In genomic region chr22:25745341-25746011, GRCh38 we compare ENCODE assay signal across 15 cellular contexts. TPM values are rescaled to one million over a fixed set of nuclear protein-coding genes. Genes with fewer than 3 reads are reported as not detected.
DNase-seq lines count a peak whose midpoint lies in the region; ATAC-seq and TF ChIP-seq lines count a peak whose summit lies in the region.
"Had no signal": no experiment of that assay in that cellular context is flagged by ENCODE, and none has a peak within 500 bp of the region (broad histone marks: within the 10 kb centered on the region; RNA-seq: fewer than 3 reads in every experiment).

No MANE protein-coding gene starts in this region.

- H3K4me3 ChIP-seq in AG04449 (ENCODE audit: low read depth, low read length) = no peak overlapping the region
- H3K4me3 ChIP-seq in BE2C (ENCODE audit: low read depth, low read length) = no peak overlapping the region
- H3K4me3 ChIP-seq: MG63 had no signal

- no peaks in the 10 kb centered on the region; the same call in 1 of the 2 replicates for H3K9me3 ChIP-seq in BE2C
- H3K9me3 ChIP-seq: MG63 had no signal

- H3K27ac ChIP-seq in foreskin keratinocyte = no peak overlapping the region

- no peaks in the 10 kb centered on the region for H3K9me3 Mint-ChIP-seq in activated T-helper 2 cell treated with anti-CD3 and anti-CD28 coated beads, Interferon-gamma antibody, Interleukin-2, Interleukin-4, amounts not matched to agents 10 μg/mL and 5 μg/mL and 100 μg/mL, durations not matched to agents 14 hours and 24 hours and 36 hours
- H3K9me3 Mint-ChIP-seq: natural killer cell; stimulated activated naive B cell treated with anti-CD40 and anti-IgM and Interleukin-4, amounts not matched to agents 10 μg/mL and 1 μg/mL and 100 μg/mL, for 72 hours had no signal

- H3K4me1 ChIP-seq in foreskin keratinocyte = no peaks in the 10 kb centered on the region
- H3K4me1 ChIP-seq in BE2C = peaks cover 25% of the 10 kb centered on the region

- POLR2A ChIA-PET in AG04449 (lab: Yijun Ruan, JAX) = no interaction called here

- H3K4me1 Mint-ChIP-seq in activated T-helper 2 cell treated with anti-CD3 and anti-CD28 coated beads, Interferon-gamma antibody, Interleukin-2, Interleukin-4, amounts not matched to agents 10 μg/mL and 5 μg/mL and 100 μg/mL, durations not matched to agents 14 hours and 24 hours and 36 hours (ENCODE audit: low read depth) = peaks cover 78% of the 10 kb centered on the region
- H3K4me1 Mint-ChIP-seq: natural killer cell had no signal

- intact Hi-C loops in activated T-helper 2 cell treated with anti-CD3 and anti-CD28 coated beads, Interferon-gamma antibody, Interleukin-2, Interleukin-4, amounts not matched to agents 10 μg/mL and 5 μg/mL and 100 μg/mL, durations not matched to agents 14 hours and 24 hours and 36 hours (cut with micrococcal nuclease) = loop anchor here (1.0 to 5.0 kb wide), 4 partner anchors 9 to 673 kb away; no protein-coding TSS in a partner anchor

- H3K27me3 ChIP-seq in foreskin keratinocyte (no peaks in the 10 kb centered on the region), BE2C (no peaks in the 10 kb centered on the region)
- H3K27me3 ChIP-seq: MG63 had no signal

- H3K4me3 Mint-ChIP-seq in activated T-helper 2 cell treated with anti-CD3 and anti-CD28 coated beads, Interferon-gamma antibody, Interleukin-2, Interleukin-4, amounts not matched to agents 10 μg/mL and 5 μg/mL and 100 μg/mL, durations not matched to agents 14 hours and 24 hours and 36 hours (ENCODE audit: low read depth) = peak overlapping the region; percentile 33
- H3K4me3 Mint-ChIP-seq: natural killer cell; stimulated activated naive B cell treated with anti-CD40 and anti-IgM and Interleukin-4, amounts not matched to agents 10 μg/mL and 1 μg/mL and 100 μg/mL, for 72 hours had no signal

- peaks cover 58% of the 10 kb centered on the region for H3K36me3 Mint-ChIP-seq in activated T-helper 2 cell treated with anti-CD3 and anti-CD28 coated beads, Interferon-gamma antibody, Interleukin-2, Interleukin-4, amounts not matched to agents 10 μg/mL and 5 μg/mL and 100 μg/mL, durations not matched to agents 14 hours and 24 hours and 36 hours (ENCODE audit: low read depth)
- H3K36me3 Mint-ChIP-seq: natural killer cell; stimulated activated naive B cell treated with anti-CD40 and anti-IgM and Interleukin-4, amounts not matched to agents 10 μg/mL and 1 μg/mL and 100 μg/mL, for 72 hours had no signal

- peak; percentile 45 for DNase-seq in AG04449 (ENCODE audit: low read depth, low spot score)
- DNase-seq in EL = peak; percentile 41
- no peak for DNase-seq in activated T-helper 2 cell treated with anti-CD3 and anti-CD28 coated beads, Interferon-gamma antibody, Interleukin-2, Interleukin-4, amounts not matched to agents 10 μg/mL and 5 μg/mL and 100 μg/mL, durations not matched to agents 14 hours and 24 hours and 36 hours (ENCODE audit: low spot score)
- DNase-seq in foreskin keratinocyte = peak; percentile 28 to 29
- no peak for DNase-seq in BE2C
- no peak for DNase-seq in NCI-H2227 (lab: John Stamatoyannopoulos, UW; ENCODE audit: unreplicated experiment)
- DNase-seq in DMS53 treated with DMSO at 0.1 percent for 48 hours (lab: John Stamatoyannopoulos, UW; ENCODE audit: unreplicated experiment) = no peak
- DNase-seq in activated effector memory CD4-positive, alpha-beta T cell treated with anti-CD3 and anti-CD28 coated beads, Interleukin-2, amount 50 U/mL, for 16 hours = no peak
- DNase-seq: activated CD4-positive, CD25-positive, alpha-beta regulatory T cell treated with anti-CD3 and anti-CD28 coated beads, Interleukin-2, amount 50 U/mL, for 72 hours; islet precursor cell; MG63; natural killer cell; SHP77 treated with DMSO at 0.1 percent for 48 hours; stimulated activated naive B cell treated with anti-CD40 and anti-IgM and Interleukin-4, amounts not matched to agents 10 μg/mL and 1 μg/mL and 100 μg/mL, for 72 hours had no signal

- ATAC-seq in foreskin keratinocyte = no peak
- ATAC-seq: natural killer cell; stimulated activated naive B cell treated with anti-CD40 and anti-IgM and Interleukin-4, amounts not matched to agents 10 μg/mL and 1 μg/mL and 100 μg/mL, for 72 hours had no signal

- H3K27me3 Mint-ChIP-seq in activated T-helper 2 cell treated with anti-CD3 and anti-CD28 coated beads, Interferon-gamma antibody, Interleukin-2, Interleukin-4, amounts not matched to agents 10 μg/mL and 5 μg/mL and 100 μg/mL, durations not matched to agents 14 hours and 24 hours and 36 hours (ENCODE audit: low read depth) = no peaks in the 10 kb centered on the region

- peak overlapping the region; percentile 100 for H3K27ac Mint-ChIP-seq in activated T-helper 2 cell treated with anti-CD3 and anti-CD28 coated beads, Interferon-gamma antibody, Interleukin-2, Interleukin-4, amounts not matched to agents 10 μg/mL and 5 μg/mL and 100 μg/mL, durations not matched to agents 14 hours and 24 hours and 36 hours
- H3K27ac Mint-ChIP-seq: natural killer cell; stimulated activated naive B cell treated with anti-CD40 and anti-IgM and Interleukin-4, amounts not matched to agents 10 μg/mL and 1 μg/mL and 100 μg/mL, for 72 hours had no signal

- no peak for TF ChIP-seq CTCF in AG04449 (IDR thresholded peaks at IDR 0.05; ENCODE audit: insufficient read depth, low read length, missing control alignments)
- no peak for TF ChIP-seq CTCF in foreskin keratinocyte (conservative IDR thresholded peaks at IDR 0.05)
- no peak for TF ChIP-seq CTCF in BE2C (IDR thresholded peaks at IDR 0.05; ENCODE audit: low read depth, low read length)

- CTCF ChIA-PET in AG04449 (lab: Yijun Ruan, JAX) = interaction anchor here (0.8 to 0.9 kb wide), 2 partner anchors 27 to 32 kb away, joined by 4 to 5 read pairs; no protein-coding TSS in a partner anchor

- H3K36me3 ChIP-seq in BE2C = no peaks in the 10 kb centered on the region
- H3K36me3 ChIP-seq: MG63 had no signal

RNA-seq across cellular contexts. Expression of gene MYO18B, which starts 3.5 kb away (rescaled TPM):
- 6.0 and 6.1 TPM in 2 replicates for total RNA-seq in activated T-helper 2 cell treated with anti-CD3 and anti-CD28 coated beads, Interferon-gamma antibody, Interleukin-2, Interleukin-4, amounts not matched to agents 10 μg/mL and 5 μg/mL and 100 μg/mL, durations not matched to agents 14 hours and 24 hours and 36 hours
- total RNA-seq in foreskin keratinocyte = not detected in 2 replicates
- not detected in 2 replicates for polyA plus RNA-seq in foreskin keratinocyte
- polyA plus RNA-seq in BE2C (2012; ENCODE audit: insufficient read depth, insufficient read length, low read depth) = 1.8 TPM
- total RNA-seq: endothelial cell of umbilical vein had no signal

Comparison
In these comparisons a context has a peak if more than half of its experiments do, and no peak if none do; other contexts are left out.
1. DNase-seq: peak in AG04449 (single experiment), EL (single experiment) and foreskin keratinocyte (2 of 2); none in activated T-helper 2 cell treated with anti-CD3 and anti-CD28 coated beads, Interferon-gamma antibody, Interleukin-2, Interleukin-4, amounts not matched to agents 10 μg/mL and 5 μg/mL and 100 μg/mL, durations not matched to agents 14 hours and 24 hours and 36 hours (single experiment), BE2C (single experiment), NCI-H2227 (single experiment), DMS53 treated with DMSO at 0.1 percent for 48 hours (single experiment) and activated effector memory CD4-positive, alpha-beta T cell treated with anti-CD3 and anti-CD28 coated beads, Interleukin-2, amount 50 U/mL, for 16 hours (single experiment).